ENCODE assay signal across 10 cellular contexts in genomic region chr11:5683636-5684387, GRCh38. TPM values are rescaled to one million over a fixed set of nuclear protein-coding genes. Genes with fewer than 3 reads are reported as not detected.
A peak's percentile ranks its signal among the peaks of the same experiment; 100 is the strongest.
DNase-seq lines count a peak whose midpoint lies in the region; ATAC-seq and TF ChIP-seq lines count a peak whose summit lies in the region.
"Not testable (repeated sequence)": the region's sequence is repeated elsewhere in the genome, so short reads cannot be mapped to it uniquely, and the experiment has no call there.
"Had no signal": no experiment of that assay in that cellular context is flagged by ENCODE, and none has a peak within 500 bp of the region (broad histone marks: within the 10 kb centered on the region; RNA-seq: fewer than 3 reads in every experiment).

No MANE protein-coding gene starts in this region.

- DNase-seq in GM23248 (peak; percentile 7), choroid plexus epithelial cell (ENCODE audit: low read depth) (peak; percentile 12)
- DNase-seq in RWPE1 (ENCODE audit: low spot score); right cardiac atrium; neural crest cell (ENCODE audit: low read depth, low spot score): not testable (repeated sequence)
- peak; percentile 47 to 62 for DNase-seq in activated T-cell treated with anti-CD3 and anti-CD28 coated beads, Interleukin-2, amount 50 U/mL, for 48 hours
- peak in 1 of 2 donors; percentile 66 for DNase-seq in stimulated activated effector memory CD8-positive, alpha-beta T cell treated with anti-CD3 and anti-CD28 coated beads, Interleukin-12 subunit alpha, Interleukin-12 subunit beta, amount 100 ng/mL, for 72 hours (ENCODE audit: low spot score in 2 of 2)

- WGBS in GM23248 (ENCODE audit: low coverage in 1 of 2, low lambda C conversion rate in 2 of 2, missing lambda C conversion rate in 2 of 2), 2 experiments, result 71 to 81% methylated on average over 14 to 15 of the region's 15 CpGs
- WGBS in right cardiac atrium, result 59% methylated on average over 13 of the region's 15 CpGs

- H3K4me3 ChIP-seq in ACC112 (ENCODE audit: low read depth, low read length), result peak overlapping the region; percentile 79
- peak overlapping the region; percentile 79 for H3K4me3 ChIP-seq in GM23248
- H3K4me3 ChIP-seq in choroid plexus epithelial cell (ENCODE audit: low read depth, low read length), result peak overlapping the region; percentile 60
- peak overlapping the region; percentile 92 for H3K4me3 ChIP-seq in right cardiac atrium (ENCODE audit: low read length)

- not testable (repeated sequence) for ATAC-seq in right cardiac atrium
- peak; percentile 2 for ATAC-seq in stimulated activated effector memory CD8-positive, alpha-beta T cell treated with anti-CD3 and anti-CD28 coated beads, Interleukin-12 subunit alpha, Interleukin-12 subunit beta, amount 100 ng/mL, for 72 hours

- H3K79me2 ChIP-seq in ACC112 (ENCODE audit: control insufficient read depth, insufficient read depth, low read length, unreplicated experiment) (peaks cover 34% of the 10 kb centered on the region), GM23248 (ENCODE audit: insufficient read depth) (peaks cover 37% of the 10 kb centered on the region)

- not testable (repeated sequence) for H4K20me1 ChIP-seq in GM23248 (ENCODE audit: insufficient read depth)

- POLR2A ChIA-PET in RWPE1 (lab: Yijun Ruan, JAX; ENCODE audit: low non-redundant PET), result interaction anchor here (0.8 kb wide), 1 partner anchor 63 kb away, joined by 4 read pairs; no protein-coding TSS in a partner anchor

- peak overlapping the region; percentile 98 for H3K9ac ChIP-seq in GM23248

- CTCF ChIA-PET in RWPE1 (lab: Yijun Ruan, JAX), result interaction anchor here (0.5 to 1.0 kb wide), 4 partner anchors 9 to 1513 kb away, joined by 3 to 7 read pairs (median 4); no protein-coding TSS in a partner anchor

- H3F3A ChIP-seq in GM23248 (ENCODE audit: insufficient read depth), result not testable (repeated sequence)

- H3K27me3 ChIP-seq in ACC112 (ENCODE audit: insufficient read depth, low read length); GM23248 (replicated peaks; ENCODE audit: insufficient read depth); right cardiac atrium (ENCODE audit: control insufficient read depth, insufficient read depth): not testable (repeated sequence)

- H3K36me3 ChIP-seq in ACC112 (ENCODE audit: insufficient read depth, low read length), result peaks cover 18% of the 10 kb centered on the region
- H3K36me3 ChIP-seq in GM23248 (ENCODE audit: low read depth), result not testable (repeated sequence)

- H3K9me2 ChIP-seq in GM23248 (ENCODE audit: insufficient read depth), result not testable (repeated sequence)

- not testable (repeated sequence) for H3K27me3 Mint-ChIP-seq in neural crest cell (ENCODE audit: low read depth)

- H3K4me1 Mint-ChIP-seq in neural crest cell, result peaks cover 25% of the 10 kb centered on the region
- peaks cover 40% of the 10 kb centered on the region for H3K4me1 Mint-ChIP-seq in stimulated activated effector memory CD8-positive, alpha-beta T cell treated with anti-CD3 and anti-CD28 coated beads, Interleukin-12 subunit alpha, Interleukin-12 subunit beta, amount 100 ng/mL, for 72 hours

- not testable (repeated sequence) for H3K9me3 ChIP-seq in GM23248 (ENCODE audit: low read depth); right cardiac atrium (ENCODE audit: control insufficient read depth, low read length)

- not testable (repeated sequence) for H3K9me3 Mint-ChIP-seq in neural crest cell; stimulated activated effector memory CD8-positive, alpha-beta T cell treated with anti-CD3 and anti-CD28 coated beads, Interleukin-12 subunit alpha, Interleukin-12 subunit beta, amount 100 ng/mL, for 72 hours

- H3K4me3 Mint-ChIP-seq in neural crest cell, result peak overlapping the region; percentile 96
- H3K4me3 Mint-ChIP-seq in stimulated activated effector memory CD8-positive, alpha-beta T cell treated with anti-CD3 and anti-CD28 coated beads, Interleukin-12 subunit alpha, Interleukin-12 subunit beta, amount 100 ng/mL, for 72 hours, result peak overlapping the region; percentile 93

- in situ Hi-C loops in GM23248 (cut with MboI), result loop anchor here (25.0 kb wide), 1 partner anchor 653 kb away; no protein-coding TSS in a partner anchor

- H3K27ac Mint-ChIP-seq in neural crest cell (ENCODE audit: unreplicated experiment), result peak overlapping the region; percentile 100
- peak overlapping the region; percentile 99 for H3K27ac Mint-ChIP-seq in stimulated activated effector memory CD8-positive, alpha-beta T cell treated with anti-CD3 and anti-CD28 coated beads, Interleukin-12 subunit alpha, Interleukin-12 subunit beta, amount 100 ng/mL, for 72 hours

- H3K27ac ChIP-seq in ACC112 (ENCODE audit: low read depth, low read length), result peak overlapping the region; percentile 95
- H3K27ac ChIP-seq in GM23248, result peak overlapping the region; percentile 99
- peak overlapping the region; percentile 86 for H3K27ac ChIP-seq in RWPE1
- peak overlapping the region; percentile 99 for H3K27ac ChIP-seq in right cardiac atrium (ENCODE audit: low read length)

- TF ChIP-seq CTCF in RWPE1 (conservative IDR thresholded peaks at IDR 0.05; ENCODE audit: low read depth); choroid plexus epithelial cell (conservative IDR thresholded peaks at IDR 0.05; ENCODE audit: low read depth, low read length); neural crest cell (conservative IDR thresholded peaks at IDR 0.05): not testable (repeated sequence)

- H3K36me3 Mint-ChIP-seq in neural crest cell (ENCODE audit: low read depth), result peaks cover 40% of the 10 kb centered on the region
- H3K36me3 Mint-ChIP-seq in stimulated activated effector memory CD8-positive, alpha-beta T cell treated with anti-CD3 and anti-CD28 coated beads, Interleukin-12 subunit alpha, Interleukin-12 subunit beta, amount 100 ng/mL, for 72 hours, result peaks cover 25% of the 10 kb centered on the region

- intact Hi-C loops in right cardiac atrium (cut with DNase I), result not testable (repeated sequence)

- H3K4me2 ChIP-seq in GM23248 (ENCODE audit: unreplicated experiment), result peak overlapping the region; percentile 99

- not testable (repeated sequence) for H3K4me1 ChIP-seq in ACC112 (ENCODE audit: control insufficient read depth, insufficient read depth, low read length, unreplicated experiment); right cardiac atrium (ENCODE audit: control insufficient read depth, insufficient read depth, low read length)
- H3K4me1 ChIP-seq in GM23248 (ENCODE audit: insufficient read depth), result peaks cover 11% of the 10 kb centered on the region

- not testable (repeated sequence) for H2AFZ ChIP-seq in ACC112 (ENCODE audit: low read length, unreplicated experiment)
- H2AFZ ChIP-seq in GM23248, result peak overlapping the region; percentile 70

RNA-seq across cellular contexts. Expression of gene TRIM5, which starts 1.1 kb away (rescaled TPM):
- total RNA-seq in GM23248 (2014; rRNA removed; shearing (Covaris generic)), result 10.7 and 11.9 TPM in 2 replicates
- polyA plus RNA-seq in GM23248 (2016; fragmentation: Nextera tagmentation; extraction: Ambion mirVana) (12.7 and 14.0 TPM in 2 replicates), right cardiac atrium (6.3 TPM)
- total RNA-seq in right cardiac atrium (10 to 100 TPM in 2 of 4 donors, 1 to 10 TPM in 2; 7.9 to 11.7 (median 9.6) TPM), neural crest cell (32.7 and 34.0 TPM in 2 replicates)

RNA-seq across cellular contexts. Expression of gene TRIM22, which starts 5.8 kb away (rescaled TPM):
- 58.4 and 114 TPM in 2 replicates for total RNA-seq in GM23248 (2014; rRNA removed; shearing (Covaris generic))
- polyA plus RNA-seq in GM23248 (2016; fragmentation: Nextera tagmentation; extraction: Ambion mirVana) (50.2 and 51.1 TPM in 2 replicates), right cardiac atrium (14.4 TPM)
- total RNA-seq in right cardiac atrium (10 to 100 TPM; 23.1 to 24.2 (median 24.1) TPM), neural crest cell (2.2 and 3.1 TPM in 2 replicates)

RNA-seq across cellular contexts. Expression of gene OR56B1, which starts 52.4 kb away (rescaled TPM):
- total RNA-seq in GM23248 (2014; rRNA removed; shearing (Covaris generic)), result not detected in 2 replicates
- polyA plus RNA-seq in GM23248 (2016; fragmentation: Nextera tagmentation; extraction: Ambion mirVana), result not detected in 2 replicates
- not detected for total RNA-seq in right cardiac atrium
- not detected for polyA plus RNA-seq in right cardiac atrium
- not detected in 2 replicates for total RNA-seq in neural crest cell
- total RNA-seq: HT-29, mucosa of gallbladder had no signal

RNA-seq across cellular contexts. Expression of gene TRIM34, which starts 59.0 kb away (rescaled TPM):
- total RNA-seq in GM23248 (2014; rRNA removed; shearing (Covaris generic)), result 5.1 and 12.1 TPM in 2 replicates
- 3.9 and 4.0 TPM in 2 replicates for polyA plus RNA-seq in GM23248 (2016; fragmentation: Nextera tagmentation; extraction: Ambion mirVana)
- total RNA-seq in right cardiac atrium, result 1 to 10 TPM; 2.5 to 3.5 (median 2.9) TPM
- polyA plus RNA-seq in right cardiac atrium, result 1.8 TPM
- total RNA-seq in neural crest cell, result 1.1 TPM in 1 of 2 replicates, not detected in the other
